21 cellular contexts compared by ENCODE assay signal in the genomic region with DNA sequence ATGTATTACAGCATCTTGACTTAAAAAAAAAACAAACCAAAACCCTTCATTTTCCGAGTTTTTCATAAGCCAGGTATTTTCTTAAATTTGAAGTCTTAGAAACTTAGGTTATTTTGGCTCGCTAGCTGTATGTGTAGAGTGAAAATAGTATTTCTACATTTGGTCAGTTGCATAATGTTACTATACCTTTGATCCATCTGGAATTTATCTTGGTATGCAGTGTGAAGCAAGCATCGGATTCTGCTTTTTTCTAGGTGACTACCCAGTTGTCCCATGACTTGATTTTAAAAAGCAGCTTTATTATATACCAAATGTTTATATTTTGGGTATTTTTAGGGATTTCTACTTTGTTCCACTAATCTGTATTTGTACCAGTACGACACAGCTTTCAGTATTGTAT.
"Had no signal": no experiment of that assay in that cellular context is flagged by ENCODE, and none has a peak within 500 bp of the region (broad histone marks: within the 10 kb centered on the region; RNA-seq: fewer than 3 reads in every experiment).

No MANE protein-coding gene starts in this region.

- H3K27me3 ChIP-seq: left lung, neutrophil, sigmoid colon, spleen, testis, tibial artery had no signal

- H3K4me1 ChIP-seq: parathyroid adenoma had no signal

- H3K4me3 ChIP-seq: left lung, mucosa of descending colon, sigmoid colon, skin epidermis, spleen, testis, tibial artery had no signal

- H3K27ac ChIP-seq: left lung, neutrophil, parathyroid adenoma, sigmoid colon, skin epidermis, spleen, testis, tibial artery had no signal

- H2AFZ ChIP-seq: parathyroid adenoma had no signal

- DNase-seq: cortex of kidney; effector memory CD8-positive, alpha-beta T cell; foreskin melanocyte; glutamatergic neuron; kidney; left lung; mesenchymal stem cell; mucosa of descending colon; naive B cell; sigmoid colon; spleen; stimulated activated CD4-positive, alpha-beta T cell treated with anti-CD3 and anti-CD28 coated beads, Interleukin-4, amount 100 ng/mL, for 4 hours; stimulated activated naive CD8-positive, alpha-beta T cell treated with anti-CD3 and anti-CD28 coated beads, Interleukin-15, Interleukin-2, amounts not matched to agents 100 U/mL and 50 U/mL, for 24 hours; substantia nigra; testis; tibial artery had no signal

- H3K9ac ChIP-seq: parathyroid adenoma had no signal

- ATAC-seq: effector memory CD8-positive, alpha-beta T cell; left lung; mucosa of descending colon; natural killer cell treated with Interleukin-12 subunit alpha and Interleukin-12 subunit beta and Interleukin-15 and Interleukin-18, amount 100 ng/mL, for 72 hours; stimulated activated memory B cell treated with anti-CD40 and anti-IgM and Interleukin-4, amounts not matched to agents 10 μg/mL and 1 μg/mL and 100 μg/mL, for 72 hours; stimulated activated naive CD8-positive, alpha-beta T cell treated with anti-CD3 and anti-CD28 coated beads, Interleukin-15, Interleukin-2, amounts not matched to agents 100 U/mL and 50 U/mL, for 24 hours had no signal

- H3K9me3 ChIP-seq: left lung, mucosa of descending colon, neutrophil, sigmoid colon, spleen, testis, tibial artery had no signal
